Comparison of ENCODE assay signal across 16 cellular contexts in genomic region chr4:16827762-16828724, GRCh38.
DNase-seq lines count a peak whose midpoint lies in the region; ATAC-seq and TF ChIP-seq lines count a peak whose summit lies in the region.
"Had no signal": no experiment of that assay in that cellular context is flagged by ENCODE, and none has a peak within 500 bp of the region (broad histone marks: within the 10 kb centered on the region; RNA-seq: fewer than 3 reads in every experiment).

No MANE protein-coding gene starts in this region.

- H3K23ac ChIP-seq in IMR-90 (ENCODE audit: low read depth, low read length): no peak overlapping the region

- no peak for TF ChIP-seq POLR2A in IMR-90 (IDR thresholded peaks at IDR 0.05; ENCODE audit: low read depth, low read length)

- H3K4me2 ChIP-seq in IMR-90 (ENCODE audit: low read depth, low read length): no peak overlapping the region
- H3K4me2 ChIP-seq: BLaER1 had no signal

- intact Hi-C loops in IMR-90 (cut with micrococcal nuclease): no loop called here

- no peaks in the 10 kb centered on the region for H3K36me3 ChIP-seq in IMR-90 (ENCODE audit: control insufficient read depth, insufficient read depth, low read length)
- H3K36me3 ChIP-seq in skeletal muscle tissue (ENCODE audit: control insufficient read depth in 3 of 3, insufficient read depth in 3 of 3, low read length in 3 of 3): no peaks in the 10 kb centered on the region
- H3K36me3 ChIP-seq: BLaER1 had no signal

- H2BK5ac ChIP-seq in IMR-90 (ENCODE audit: low read depth, low read length, poor library complexity, severe bottlenecking): no peak overlapping the region

- DNase-seq in IMR-90: peak; percentile 4
- no peak for DNase-seq in coronary artery (ENCODE audit: low spot score)
- peak; percentile 32 for DNase-seq in inferior parietal cortex (ENCODE audit: extremely low spot score)
- DNase-seq in caudate nucleus (lab: John Stamatoyannopoulos, UW): no peak
- DNase-seq: activated CD4-positive, alpha-beta T cell treated with anti-CD3 and anti-CD28 coated beads, Interleukin-2, amount 10 ng/mL, durations not matched to agents 24 days and 14 days; activated naive CD4-positive, alpha-beta T cell treated with anti-CD3 and anti-CD28 coated beads, Interleukin-2, amount 50 U/mL, for 16 hours; DMS 273 treated with DMSO at 0.1 percent for 48 hours; NCI-H1694 treated with DMSO at 0.1 percent for 48 hours; NCI-H446 treated with DMSO at 0.1 percent for 48 hours; psoas muscle; substantia nigra had no signal

- H4K8ac ChIP-seq in IMR-90 (ENCODE audit: low read depth in 2 of 2, low read length in 2 of 2): no peak overlapping the region

- no peak overlapping the region for H2BK120ac ChIP-seq in IMR-90 (ENCODE audit: low read depth, low read length)

- H4K5ac ChIP-seq in IMR-90 (ENCODE audit: low read depth, low read length): no peak overlapping the region

- H3K9ac ChIP-seq in IMR-90 (ENCODE audit: low read depth, low read length) (no peak overlapping the region), skeletal muscle tissue (ENCODE audit: low read depth in 1 of 3, low read length in 3 of 3) (no peak overlapping the region)
- H3K9ac ChIP-seq: BLaER1 had no signal

- no peak overlapping the region for H3K27ac ChIP-seq in IMR-90 (ENCODE audit: insufficient read depth, low read length)
- peak overlapping the region; percentile 9 to 37 for H3K27ac ChIP-seq in coronary artery
- H3K27ac ChIP-seq in skeletal muscle tissue (ENCODE audit: low read depth, low read length): peak overlapping the region; percentile 12
- H3K27ac ChIP-seq in caudate nucleus (ENCODE audit: low read depth, low read length): no peak overlapping the region
- H3K27ac ChIP-seq: BLaER1, psoas muscle had no signal

- ATAC-seq in IMR-90 (ENCODE audit: low read depth): no peak
- ATAC-seq in GM18907 (IDR thresholded peaks at IDR 0.05; ENCODE audit: unreplicated experiment): no peak
- no peak for ATAC-seq in GM18873 (IDR thresholded peaks at IDR 0.05; ENCODE audit: low FRiP score, unreplicated experiment)
- ATAC-seq in HG03159 (IDR thresholded peaks at IDR 0.05; ENCODE audit: unreplicated experiment): no peak
- ATAC-seq: psoas muscle had no signal

- H2AFZ ChIP-seq in IMR-90 (replicated peaks; ENCODE audit: low read length, poor library complexity): no peak overlapping the region

- no peaks in the 10 kb centered on the region for H3K9me1 ChIP-seq in IMR-90 (ENCODE audit: insufficient read depth, low read length)

- no peak for TF ChIP-seq RAD21 in IMR-90 (IDR thresholded peaks at IDR 0.05; ENCODE audit: low read length)

- H3K9me3 ChIP-seq in IMR-90 (ENCODE audit: control insufficient read depth, insufficient read depth, low read length) (no peaks in the 10 kb centered on the region), skeletal muscle tissue (ENCODE audit: control insufficient read depth in 3 of 3, low read length in 3 of 3) (no peaks in the 10 kb centered on the region)
- H3K9me3 ChIP-seq: BLaER1, psoas muscle had no signal

- no peak overlapping the region for H2AK5ac ChIP-seq in IMR-90 (ENCODE audit: low read depth, low read length)

- H2BK15ac ChIP-seq in IMR-90 (ENCODE audit: low read depth, low read length): no peak overlapping the region

- in situ Hi-C loops in IMR-90 (cut with MboI; ENCODE audit: low sequenced_read_pairs): no loop called here

- CTCF ChIA-PET in IMR-90 (lab: Yijun Ruan, JAX): no interaction called here

- no peaks in the 10 kb centered on the region for H4K20me1 ChIP-seq in IMR-90 (ENCODE audit: insufficient read depth, low read length)
- H4K20me1 ChIP-seq: BLaER1 had no signal

- H3K4me1 ChIP-seq in IMR-90 (ENCODE audit: control insufficient read depth, insufficient read depth, low read length) (no peaks in the 10 kb centered on the region), skeletal muscle tissue (ENCODE audit: control insufficient read depth in 3 of 3, insufficient read depth in 3 of 3, low read length in 3 of 3) (peaks cover 0 to 3% (median 0%) of the 10 kb centered on the region in 3 donors)
- H3K4me1 ChIP-seq: BLaER1, psoas muscle had no signal

- no peak overlapping the region for H2BK20ac ChIP-seq in IMR-90 (ENCODE audit: low read depth, low read length)

- H3K79me1 ChIP-seq in IMR-90 (ENCODE audit: low read depth in 1 of 2, low read length in 2 of 2): 0 out of 4 replicates have a peak, but pooled peaks cover 0 to 3% of the 10 kb centered on the region in 2 experiments

- WGBS in IMR-90 (ENCODE audit: extremely low coverage in 2 of 2, insufficient read length in 1 of 2), 2 experiments: 81% methylated on average over 6 of the region's 12 CpGs; no CpG with 5 or more reads in 1 of the 2 experiments

- no peak overlapping the region for H3K14ac ChIP-seq in IMR-90 (replicated peaks; ENCODE audit: low read depth, low read length)

- H3K4ac ChIP-seq in IMR-90 (ENCODE audit: low read depth, low read length): no peak overlapping the region

- POLR2A ChIA-PET in IMR-90 (lab: Charles Lee; ENCODE audit: unreplicated experiment): no interaction called here

- no peak overlapping the region for H2AK9ac ChIP-seq in IMR-90 (replicated peaks; ENCODE audit: low read depth, low read length, poor library complexity)

- no peak overlapping the region for H3K18ac ChIP-seq in IMR-90 (ENCODE audit: low read depth, low read length)

- no peak overlapping the region for H3K56ac ChIP-seq in IMR-90 (ENCODE audit: extremely low read depth, insufficient read depth, low read length)

- H3K4me3 ChIP-seq in IMR-90 (ENCODE audit: insufficient read depth, low read depth, low read length) (no peak overlapping the region), coronary artery (no peak overlapping the region), skeletal muscle tissue (ENCODE audit: low read length in 3 of 3) (no peak overlapping the region)
- H3K4me3 ChIP-seq: BLaER1, psoas muscle had no signal

- dilution Hi-C loops in IMR-90 (cut with HindIII; ENCODE audit: low sequenced_read_pairs, unreplicated experiment): no loop called here

- BruUV-seq in IMR-90 (replicated peaks; lab: Mats Ljungman, UMichigan): no TSS peak

- H3K27me3 ChIP-seq in IMR-90 (ENCODE audit: control insufficient read depth, insufficient read depth, low read length) (no peaks in the 10 kb centered on the region), skeletal muscle tissue (ENCODE audit: control insufficient read depth in 3 of 3, insufficient read depth in 3 of 3, low read length in 3 of 3) (no peaks in the 10 kb centered on the region)
- H3K27me3 ChIP-seq: BLaER1 had no signal

- TF ChIP-seq CTCF in IMR-90 (conservative IDR thresholded peaks at IDR 0.05; ENCODE audit: low read depth, low read length) (no peak), coronary artery (IDR thresholded peaks at IDR 0.05) (no peak)

- H4K91ac ChIP-seq in IMR-90 (ENCODE audit: insufficient read depth, low read depth, low read length): no peak overlapping the region

TF ChIP-seq in IMR-90, 13 proteins besides CTCF, POLR2A, EP300 and RAD21:
- TF ChIP-seq USF2 (IDR thresholded peaks at IDR 0.05; ENCODE audit: low read depth, low read length) (no peak), MAFK (IDR thresholded peaks at IDR 0.05; ENCODE audit: low read depth, low read length) (no peak), CHD1 (IDR thresholded peaks at IDR 0.05; ENCODE audit: low read depth, low read length) (no peak), MXI1 (IDR thresholded peaks at IDR 0.05; ENCODE audit: borderline replicate concordance, low read depth, low read length) (no peak), RCOR1 (IDR thresholded peaks at IDR 0.05; ENCODE audit: insufficient replicate concordance, low read length) (no peak), RFX5 (IDR thresholded peaks at IDR 0.05; ENCODE audit: low read depth, low read length) (no peak), BHLHE40 (IDR thresholded peaks at IDR 0.05; ENCODE audit: low read depth, low read length) (no peak), SMC3 (IDR thresholded peaks at IDR 0.05; ENCODE audit: low read depth, low read length) (no peak), NFE2L2 (IDR thresholded peaks at IDR 0.05; ENCODE audit: low read depth, low read length) (no peak), FOS (IDR thresholded peaks at IDR 0.05; ENCODE audit: low read depth, low read length) (no peak), ELK1 (IDR thresholded peaks at IDR 0.05; ENCODE audit: borderline replicate concordance, low read depth, low read length) (no peak), CEBPB (IDR thresholded peaks at IDR 0.05; ENCODE audit: low read depth, low read length) (no peak), MAZ (IDR thresholded peaks at IDR 0.05; ENCODE audit: borderline replicate concordance, low read depth, low read length) (no peak)
TF ChIP-seq in IMR-90: peak in this region for 0.

Comparison
In these comparisons a context has a peak if more than half of its experiments do, and no peak if none do; other contexts are left out.
1. DNase-seq: peak in IMR-90 (single experiment) and inferior parietal cortex (single experiment); none in coronary artery (single experiment) and caudate nucleus (0 of 61).
2. H3K27ac ChIP-seq: peak in coronary artery (2 of 2) and skeletal muscle tissue (single experiment); none in IMR-90 (single experiment) and caudate nucleus (single experiment).